Comparison of ENCODE assay signal across 14 cellular contexts in the genomic region with DNA sequence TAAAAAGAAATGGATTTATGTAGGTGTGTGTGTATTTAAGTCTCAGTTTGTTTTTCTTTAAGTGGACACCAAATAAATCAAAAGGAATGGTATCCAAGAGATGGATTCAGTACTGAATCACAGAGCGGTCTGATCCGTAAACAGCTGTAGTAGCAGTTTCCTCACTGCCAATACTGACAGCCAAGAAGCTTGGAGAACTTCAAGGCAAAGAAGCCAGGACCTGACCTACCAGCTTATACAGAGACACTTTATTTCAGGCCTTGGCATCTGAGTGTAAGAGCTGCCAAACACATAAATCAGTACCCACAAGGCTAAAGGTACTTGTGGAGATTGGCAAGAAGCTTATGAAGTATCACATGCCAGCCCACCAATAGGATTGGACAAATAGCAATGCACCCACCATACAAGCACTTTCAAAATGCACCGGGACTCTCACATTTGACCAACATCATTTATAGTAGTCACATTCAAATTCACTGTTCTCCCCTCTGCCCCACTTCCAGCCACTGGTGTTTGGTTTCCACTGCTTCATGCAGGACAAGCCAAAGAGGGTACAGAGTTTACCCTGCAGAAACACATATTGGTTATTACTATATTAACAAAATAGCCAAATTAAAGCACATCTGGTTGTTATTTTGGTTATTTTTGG.
"Had no signal": no experiment of that assay in that cellular context is flagged by ENCODE, and none has a peak within 500 bp of the region (broad histone marks: within the 10 kb centered on the region; RNA-seq: fewer than 3 reads in every experiment).

No MANE protein-coding gene starts in this region.

- H3K27me3 ChIP-seq: breast epithelium, neural progenitor cell, pancreas, transverse colon had no signal

- H3K9me3 ChIP-seq: breast epithelium, pancreas, transverse colon had no signal

- ATAC-seq: activated CD4-positive, CD25-positive, alpha-beta regulatory T cell treated with anti-CD3 and anti-CD28 coated beads, Interleukin-2, amount 50 U/mL, for 24 hours; activated CD8-positive, alpha-beta memory T cell treated with anti-CD3 and anti-CD28 coated beads, Interleukin-2, amount 10 ng/mL, durations not matched to agents 7 days and 5 days; pancreas; stimulated activated effector memory CD8-positive, alpha-beta T cell treated with anti-CD3 and anti-CD28 coated beads, Interleukin-12 subunit alpha, Interleukin-12 subunit beta, amount 100 ng/mL, for 72 hours had no signal

- H3K4me3 ChIP-seq: breast epithelium, neural progenitor cell, pancreas, transverse colon had no signal

- H3K4me3 Mint-ChIP-seq: activated CD8-positive, alpha-beta memory T cell treated with anti-CD3 and anti-CD28 coated beads, Interleukin-2, amount 10 ng/mL, durations not matched to agents 7 days and 5 days; activated naive CD8-positive, alpha-beta T cell treated with anti-CD3 and anti-CD28 coated beads, Interleukin-2, amount 10 ng/mL, durations not matched to agents 7 days and 5 days; activated T-cell treated with anti-CD3 and anti-CD28 coated beads, Interleukin-2, amount 50 U/mL, for 24 hours; neural progenitor cell; stimulated activated effector memory CD8-positive, alpha-beta T cell treated with anti-CD3 and anti-CD28 coated beads, Interleukin-12 subunit alpha, Interleukin-12 subunit beta, amount 100 ng/mL, for 72 hours had no signal

- H3K9me3 Mint-ChIP-seq: neural progenitor cell; stimulated activated effector memory CD8-positive, alpha-beta T cell treated with anti-CD3 and anti-CD28 coated beads, Interleukin-12 subunit alpha, Interleukin-12 subunit beta, amount 100 ng/mL, for 72 hours had no signal

- H3K27ac Mint-ChIP-seq: activated CD8-positive, alpha-beta memory T cell treated with anti-CD3 and anti-CD28 coated beads, Interleukin-2, amount 10 ng/mL, durations not matched to agents 7 days and 5 days; activated naive CD8-positive, alpha-beta T cell treated with anti-CD3 and anti-CD28 coated beads, Interleukin-2, amount 10 ng/mL, durations not matched to agents 7 days and 5 days; activated T-cell treated with anti-CD3 and anti-CD28 coated beads, Interleukin-2, amount 50 U/mL, for 24 hours; neural progenitor cell; stimulated activated effector memory CD8-positive, alpha-beta T cell treated with anti-CD3 and anti-CD28 coated beads, Interleukin-12 subunit alpha, Interleukin-12 subunit beta, amount 100 ng/mL, for 72 hours had no signal

- DNase-seq: activated CD4-positive, alpha-beta T cell treated with anti-CD3 and anti-CD28 coated beads, Interleukin-2, amount 50 U/mL, for 48 hours; activated CD8-positive, alpha-beta memory T cell treated with anti-CD3 and anti-CD28 coated beads, Interleukin-2, amount 10 ng/mL, durations not matched to agents 7 days and 5 days; activated naive CD8-positive, alpha-beta T cell treated with anti-CD3 and anti-CD28 coated beads, Interleukin-2, amount 10 ng/mL, durations not matched to agents 7 days and 5 days; activated T-cell treated with anti-CD3 and anti-CD28 coated beads, Interleukin-2, amount 50 U/mL, for 24 hours; head of caudate nucleus; mesendoderm; pancreas; retina; transverse colon had no signal

- H3K4me1 ChIP-seq: breast epithelium, neural progenitor cell, pancreas had no signal

- H3K36me3 ChIP-seq: breast epithelium, neural progenitor cell, pancreas, transverse colon had no signal

- H3K27me3 Mint-ChIP-seq: activated CD8-positive, alpha-beta memory T cell treated with anti-CD3 and anti-CD28 coated beads, Interleukin-2, amount 10 ng/mL, durations not matched to agents 7 days and 5 days; activated naive CD8-positive, alpha-beta T cell treated with anti-CD3 and anti-CD28 coated beads, Interleukin-2, amount 10 ng/mL, durations not matched to agents 7 days and 5 days; activated T-cell treated with anti-CD3 and anti-CD28 coated beads, Interleukin-2, amount 50 U/mL, for 24 hours had no signal

- H3K4me1 Mint-ChIP-seq: activated CD8-positive, alpha-beta memory T cell treated with anti-CD3 and anti-CD28 coated beads, Interleukin-2, amount 10 ng/mL, durations not matched to agents 7 days and 5 days; activated naive CD8-positive, alpha-beta T cell treated with anti-CD3 and anti-CD28 coated beads, Interleukin-2, amount 10 ng/mL, durations not matched to agents 7 days and 5 days had no signal

- H3K27ac ChIP-seq: breast epithelium, epithelial cell of prostate, neural progenitor cell, pancreas, transverse colon had no signal
